Comparison of ENCODE assay signal across 13 cellular contexts in genomic region chr3:49998326-49998725, GRCh38. TPM values are rescaled to one million over a fixed set of nuclear protein-coding genes. Genes with fewer than 3 reads are reported as not detected.
A peak's percentile ranks its signal among the peaks of the same experiment; 100 is the strongest.
DNase-seq lines count a peak whose midpoint lies in the region; ATAC-seq and TF ChIP-seq lines count a peak whose summit lies in the region.
"Had no signal": no experiment of that assay in that cellular context is flagged by ENCODE, and none has a peak within 500 bp of the region (broad histone marks: within the 10 kb centered on the region; RNA-seq: fewer than 3 reads in every experiment).

No MANE protein-coding gene starts in this region.

- DNase-seq in ELR (ENCODE audit: low read depth) (peak; percentile 70), M059J (ENCODE audit: low read depth) (peak; percentile 67), epithelial cell of esophagus (ENCODE audit: low read depth) (peak; percentile 83), osteocyte (ENCODE audit: extremely low spot score, unreplicated experiment) (peak; percentile 17), anterior cingulate cortex (lab: John Stamatoyannopoulos, UW) (no peak), cerebellar cortex (ENCODE audit: low spot score) (no peak), amygdala (lab: John Stamatoyannopoulos, UW) (no peak)
- DNase-seq: activated CD4-positive, CD25-positive, alpha-beta regulatory T cell treated with anti-CD3 and anti-CD28 coated beads, Interleukin-2, amount 50 U/mL, for 72 hours; activated naive CD4-positive, alpha-beta T cell treated with anti-CD3 and anti-CD28 coated beads, Interleukin-2, amount 50 U/mL, for 16 hours; NCI-H446; nucleus accumbens; SHP77 treated with DMSO at 0.1 percent for 48 hours had no signal

- peak overlapping the region; percentile 46 for H3K27ac Mint-ChIP-seq in osteocyte (ENCODE audit: unreplicated experiment)

- no peak overlapping the region for H3K4me3 ChIP-seq in epithelial cell of esophagus (ENCODE audit: low read length)

- no peak for ATAC-seq in HG02759 (IDR thresholded peaks at IDR 0.05; ENCODE audit: unreplicated experiment)

- H3K27me3 Mint-ChIP-seq in osteocyte (ENCODE audit: unreplicated experiment): no peaks in the 10 kb centered on the region

- peaks cover 11% of the 10 kb centered on the region for H3K4me1 Mint-ChIP-seq in osteocyte (ENCODE audit: unreplicated experiment)

- H3K4me3 Mint-ChIP-seq in osteocyte (ENCODE audit: unreplicated experiment): no peak overlapping the region

- peaks cover 22% of the 10 kb centered on the region for H3K36me3 Mint-ChIP-seq in osteocyte (ENCODE audit: unreplicated experiment)

- TF ChIP-seq CTCF in epithelial cell of esophagus (IDR thresholded peaks at IDR 0.05; ENCODE audit: insufficient read depth, low read depth, low read length, missing control alignments): peak; percentile 3
- no peak for TF ChIP-seq CTCF in osteocyte (IDR thresholded peaks at IDR 0.05)

- H3K9me3 Mint-ChIP-seq in osteocyte (ENCODE audit: unreplicated experiment): no peaks in the 10 kb centered on the region

RNA-seq across cellular contexts. Expression of gene RBM6, which starts 58.4 kb away (rescaled TPM):
- 13.4 and 21.7 TPM in 2 replicates for total RNA-seq in M059J (2014; rRNA removed; shearing (Covaris generic))
- total RNA-seq in osteocyte: 91.5 and 97.4 TPM in 2 replicates

Comparison
In these comparisons a context has a peak if more than half of its experiments do, and no peak if none do; other contexts are left out.
1. DNase-seq: peak in ELR (single experiment), M059J (single experiment), epithelial cell of esophagus (single experiment) and osteocyte (single experiment); none in anterior cingulate cortex (0 of 58), cerebellar cortex (single experiment) and amygdala (0 of 56).